ENCODE assay signal across 20 cellular contexts in genomic region chr13:33275916-33276315, GRCh38. TPM values are rescaled to one million over a fixed set of nuclear protein-coding genes. Genes with fewer than 3 reads are reported as not detected.
DNase-seq lines count a peak whose midpoint lies in the region; ATAC-seq and TF ChIP-seq lines count a peak whose summit lies in the region.
"Had no signal": no experiment of that assay in that cellular context is flagged by ENCODE, and none has a peak within 500 bp of the region (broad histone marks: within the 10 kb centered on the region; RNA-seq: fewer than 3 reads in every experiment).

No MANE protein-coding gene starts in this region.

- peak overlapping the region in 9 of 10 donors; percentile 33 to 83 (median 70) for H3K27ac ChIP-seq in heart right ventricle
- no peak overlapping the region for H3K27ac ChIP-seq in lower lobe of right lung
- H3K27ac ChIP-seq: parathyroid adenoma, VCaP had no signal

- H3K9me3 Mint-ChIP-seq in nephron = no peaks in the 10 kb centered on the region
- H3K9me3 Mint-ChIP-seq: activated naive CD4-positive, alpha-beta T cell treated with anti-CD3 and anti-CD28 coated beads, Interleukin-2, amount 50 U/mL, for 72 hours; CD4-positive, alpha-beta T cell had no signal

- H3K27me3 ChIP-seq in heart right ventricle = no peaks in the 10 kb centered on the region
- no peaks in the 10 kb centered on the region for H3K27me3 ChIP-seq in lower lobe of right lung (ENCODE audit: low read depth)
- H3K27me3 ChIP-seq: upper lobe of left lung had no signal

- H3K9me3 ChIP-seq in heart right ventricle (no peaks in the 10 kb centered on the region), lower lobe of right lung (no peaks in the 10 kb centered on the region)
- H3K9me3 ChIP-seq: A549, upper lobe of left lung had no signal

- H3K36me3 Mint-ChIP-seq in nephron (ENCODE audit: low read depth) = no peaks in the 10 kb centered on the region
- H3K36me3 Mint-ChIP-seq: activated naive CD4-positive, alpha-beta T cell treated with anti-CD3 and anti-CD28 coated beads, Interleukin-2, amount 50 U/mL, for 72 hours had no signal

- ATAC-seq in heart right ventricle = peak in 2 of 8 donors; percentile 18 to 32
- ATAC-seq in HG03135 (IDR thresholded peaks at IDR 0.05; ENCODE audit: unreplicated experiment) = no peak
- ATAC-seq in lower lobe of right lung = no peak
- ATAC-seq: A549; activated naive CD4-positive, alpha-beta T cell treated with anti-CD3 and anti-CD28 coated beads, Interleukin-2, amount 50 U/mL, for 72 hours; left colon had no signal

- H3K4me1 ChIP-seq in heart right ventricle (peaks cover 24 to 100% (median 85%) of the 10 kb centered on the region in 9 donors), lower lobe of right lung (peaks cover 70% of the 10 kb centered on the region)
- H3K4me1 ChIP-seq: parathyroid adenoma had no signal

- DNase-seq in heart right ventricle (no peak), cardiac septum (ENCODE audit: low spot score) (no peak), fibroblast of gingiva (ENCODE audit: low read depth) (peak; percentile 50), NCI-H345 treated with DMSO at 0.1 percent for 48 hours (lab: John Stamatoyannopoulos, UW; ENCODE audit: unreplicated experiment) (no peak), NCI-H2227 treated with DMSO at 0.1 percent for 48 hours (lab: John Stamatoyannopoulos, UW) (no peak), lower lobe of right lung (no peak)
- DNase-seq: activated CD4-positive, alpha-beta T cell treated with anti-CD3 and anti-CD28 coated beads, Interleukin-2, amount 50 U/mL, for 4 hours; activated T-cell treated with anti-CD3 and anti-CD28 coated beads, Interleukin-2, amount 50 U/mL, for 1 hour; CD4-positive, alpha-beta T cell; DMS79; left colon; NCI-H1417; NCI-H2171 treated with DMSO at 0.1 percent for 48 hours; upper lobe of left lung had no signal

- H3K4me3 Mint-ChIP-seq in nephron = no peak overlapping the region
- H3K4me3 Mint-ChIP-seq: CD4-positive, alpha-beta T cell had no signal

- WGBS in heart right ventricle, 2 donors = 57% methylated on average over 3 of the region's 3 CpGs

- intact Hi-C loops in heart right ventricle (cut with DNase I) (loop anchor here in 2 of 10 donors (5.0 to 10.0 kb wide), 2 partner anchors 44 to 151 kb away; no protein-coding TSS in a partner anchor), cardiac septum (cut with DNase I) (no loop called here), lower lobe of right lung (cut with DNase I) (no loop called here)

- H3K4me3 ChIP-seq in heart right ventricle (no peak overlapping the region), lower lobe of right lung (no peak overlapping the region)
- H3K4me3 ChIP-seq: A549, upper lobe of left lung had no signal

- peaks cover 79% of the 10 kb centered on the region for H3K4me1 Mint-ChIP-seq in nephron

- H3K36me3 ChIP-seq in heart right ventricle = peaks cover 0 to 18% (median 0%) of the 10 kb centered on the region in 9 donors
- H3K36me3 ChIP-seq in lower lobe of right lung = no peaks in the 10 kb centered on the region

- peak overlapping the region; percentile 13 to 88 (median 51) for H3K27ac Mint-ChIP-seq in nephron
- H3K27ac Mint-ChIP-seq: activated naive CD4-positive, alpha-beta T cell treated with anti-CD3 and anti-CD28 coated beads, Interleukin-2, amount 50 U/mL, for 72 hours; CD4-positive, alpha-beta T cell had no signal

- no peaks in the 10 kb centered on the region for H3K27me3 Mint-ChIP-seq in nephron (ENCODE audit: low read depth)

- no peak for TF ChIP-seq CTCF in heart right ventricle (IDR thresholded peaks at IDR 0.05)
- TF ChIP-seq CTCF in nephron (IDR thresholded peaks at IDR 0.05; ENCODE audit: unreplicated experiment in 3 of 3) = no peak
- TF ChIP-seq CTCF in lower lobe of right lung (IDR thresholded peaks at IDR 0.05) = no peak

RNA-seq across cellular contexts. Expression of gene STARD13, which starts 9.6 kb away (rescaled TPM):
- total RNA-seq in heart right ventricle (10 to 100 TPM; 18.2 to 38.3 (median 28.5) TPM), cardiac septum (26.9 TPM), lower lobe of right lung (61.0 TPM)
- 10 to 100 TPM in 1 of 2 donors, 1 to 10 TPM in 1; 7.1 to 15.2 TPM for polyA plus RNA-seq in heart right ventricle
- total RNA-seq: CD4-positive, alpha-beta T cell had no signal
